22 cellular contexts compared by ENCODE assay signal in the genomic region with DNA sequence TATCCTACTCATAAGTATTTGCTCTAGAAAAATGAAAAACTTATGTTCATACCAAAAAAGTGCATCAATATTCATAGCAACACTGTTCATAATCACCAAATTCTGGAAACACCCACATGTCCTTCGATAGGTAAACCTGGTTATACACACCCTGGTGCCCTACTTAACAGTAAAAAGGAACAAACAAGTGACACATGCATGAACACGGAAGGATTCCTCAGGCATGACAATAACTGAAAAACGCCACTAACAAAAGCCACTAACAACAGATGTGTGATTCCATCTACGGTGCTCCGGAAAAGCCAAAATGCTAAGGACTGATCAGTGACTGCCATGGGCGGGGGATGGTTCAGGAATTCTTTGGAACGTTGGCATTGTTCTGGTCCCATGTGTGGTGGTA.
A peak's percentile ranks its signal among the peaks of the same experiment; 100 is the strongest.
DNase-seq lines count a peak whose midpoint lies in the region; ATAC-seq and TF ChIP-seq lines count a peak whose summit lies in the region.
"Had no signal": no experiment of that assay in that cellular context is flagged by ENCODE, and none has a peak within 500 bp of the region (broad histone marks: within the 10 kb centered on the region; RNA-seq: fewer than 3 reads in every experiment).

No MANE protein-coding gene starts in this region.

- no peak overlapping the region for H3K4me3 Mint-ChIP-seq in CD8-positive, alpha-beta T cell
- no peak overlapping the region for H3K4me3 Mint-ChIP-seq in endodermal cell
- H3K4me3 Mint-ChIP-seq: activated naive CD8-positive, alpha-beta T cell; activated T-cell treated with anti-CD3 and anti-CD28 coated beads, Interleukin-2, amount 50 U/mL, for 4 hours; T-helper 2 cell treated with Interferon-gamma antibody and Interleukin-4, amounts not matched to agents 5 μg/mL and 100 μg/mL, for 36 hours had no signal

- H3K27ac ChIP-seq in BLaER1 (no peak overlapping the region), endodermal cell (ENCODE audit: low read depth, low read length) (no peak overlapping the region)
- H3K27ac ChIP-seq in CD8-positive, alpha-beta T cell (ENCODE audit: low read depth, low read length): no peak overlapping the region
- H3K27ac ChIP-seq: esophagus muscularis mucosa, gastroesophageal sphincter, WERI-Rb-1 had no signal

- peaks cover 32% of the 10 kb centered on the region for H3K4me1 ChIP-seq in BLaER1
- H3K4me1 ChIP-seq in CD8-positive, alpha-beta T cell (ENCODE audit: insufficient read depth, low read length): peaks cover 19% of the 10 kb centered on the region
- peaks cover 24% of the 10 kb centered on the region for H3K4me1 ChIP-seq in endodermal cell (ENCODE audit: control insufficient read depth, insufficient read depth, low read length)

- CTCF ChIA-PET in CD8-positive, alpha-beta T cell (lab: Charles Lee): interaction anchor here (1.7 kb wide), 1 partner anchor 142 kb away, joined by 6 read pairs; no protein-coding TSS in a partner anchor

- H3K9ac ChIP-seq in BLaER1: no peak overlapping the region
- no peak overlapping the region for H3K9ac ChIP-seq in endodermal cell (ENCODE audit: extremely low read depth, low read length, poor library complexity, severe bottlenecking)

- no peaks in the 10 kb centered on the region for H3K27me3 ChIP-seq in BLaER1
- no peaks in the 10 kb centered on the region for H3K27me3 ChIP-seq in CD8-positive, alpha-beta T cell (ENCODE audit: insufficient read depth, low read length)
- no peaks in the 10 kb centered on the region for H3K27me3 ChIP-seq in endodermal cell (ENCODE audit: control insufficient read depth, insufficient read depth, low read length, poor library complexity, severe bottlenecking)
- H3K27me3 ChIP-seq: esophagus muscularis mucosa, gastroesophageal sphincter had no signal

- peak overlapping the region; percentile 81 for H3K27ac Mint-ChIP-seq in CD8-positive, alpha-beta T cell
- H3K27ac Mint-ChIP-seq in endodermal cell: no peak overlapping the region

- peak overlapping the region; percentile 38 for H3K4me2 ChIP-seq in BLaER1

- 97% methylated on average over 5 to 7 of the region's 7 CpGs for WGBS in endodermal cell (ENCODE audit: insufficient coverage in 1 of 2, insufficient read length in 1 of 2), 2 experiments

- H3K9me3 Mint-ChIP-seq in CD8-positive, alpha-beta T cell: no peaks in the 10 kb centered on the region
- no peaks in the 10 kb centered on the region for H3K9me3 Mint-ChIP-seq in endodermal cell
- H3K9me3 Mint-ChIP-seq: activated T-cell treated with anti-CD3 and anti-CD28 coated beads, Interleukin-2, amount 50 U/mL, for 4 hours; T-helper 2 cell treated with Interferon-gamma antibody and Interleukin-4, amounts not matched to agents 5 μg/mL and 100 μg/mL, for 36 hours had no signal

- H4K20me1 ChIP-seq in BLaER1: peaks cover 99% of the 10 kb centered on the region

- no peak for DNase-seq in CD8-positive, alpha-beta T cell
- DNase-seq in SW480 (ENCODE audit: low spot score) (peak; percentile 47), GOT3 (lab: John Stamatoyannopoulos, UW) (no peak), endodermal cell (no peak)
- DNase-seq: activated T-cell treated with anti-CD3 and anti-CD28 coated beads, Interleukin-2, amount 50 U/mL, for 4 hours; cerebellar nuclear complex; DMS79 treated with DMSO at 0.1 percent for 48 hours; H7; MM.1S; NCI-H1436 treated with DMSO at 0.1 percent for 48 hours; NCI-H524 treated with DMSO at 0.1 percent for 48 hours; stimulated activated CD4-positive, alpha-beta T cell treated with anti-CD3 and anti-CD28 coated beads, Interleukin-1b, Interleukin-23, amount 100 ng/mL, for 48 hours; stimulated activated naive CD4-positive, alpha-beta T cell; WERI-Rb-1 had no signal

- no peaks in the 10 kb centered on the region for H3K27me3 Mint-ChIP-seq in CD8-positive, alpha-beta T cell (ENCODE audit: low read depth)
- H3K27me3 Mint-ChIP-seq in endodermal cell (ENCODE audit: insufficient read depth): no peaks in the 10 kb centered on the region
- H3K27me3 Mint-ChIP-seq: activated naive CD8-positive, alpha-beta T cell had no signal

- no peak for TF ChIP-seq CTCF in CD8-positive, alpha-beta T cell (IDR thresholded peaks at IDR 0.05)
- TF ChIP-seq CTCF in endodermal cell (conservative IDR thresholded peaks at IDR 0.05): no peak

- H3K4me1 Mint-ChIP-seq in CD8-positive, alpha-beta T cell (ENCODE audit: low read depth): peaks cover 78% of the 10 kb centered on the region
- peaks cover 35% of the 10 kb centered on the region for H3K4me1 Mint-ChIP-seq in endodermal cell

- POLR2A ChIA-PET in CD8-positive, alpha-beta T cell (lab: Charles Lee): no interaction called here

- H3K4me3 ChIP-seq in BLaER1 (no peak overlapping the region), endodermal cell (ENCODE audit: low read length) (no peak overlapping the region)
- no peak overlapping the region for H3K4me3 ChIP-seq in CD8-positive, alpha-beta T cell (ENCODE audit: low read depth, low read length)
- H3K4me3 ChIP-seq: esophagus muscularis mucosa, gastroesophageal sphincter had no signal

- H3K36me3 Mint-ChIP-seq in CD8-positive, alpha-beta T cell: peaks cover 47% of the 10 kb centered on the region
- peaks cover 22% of the 10 kb centered on the region for H3K36me3 Mint-ChIP-seq in endodermal cell (ENCODE audit: low read depth)

- intact Hi-C loops in CD8-positive, alpha-beta T cell (cut with DNase I, micrococcal nuclease): no loop called here

- H3K9me3 ChIP-seq in BLaER1: no peaks in the 10 kb centered on the region
- no peaks in the 10 kb centered on the region for H3K9me3 ChIP-seq in CD8-positive, alpha-beta T cell (ENCODE audit: low read length)
- H3K9me3 ChIP-seq in endodermal cell (ENCODE audit: control insufficient read depth, low read length): no peaks in the 10 kb centered on the region
- H3K9me3 ChIP-seq: esophagus muscularis mucosa, gastroesophageal sphincter had no signal

- H3K36me3 ChIP-seq in BLaER1 (peaks cover 54% of the 10 kb centered on the region), endodermal cell (ENCODE audit: control insufficient read depth, insufficient read depth, low read length) (peaks cover 35% of the 10 kb centered on the region)
- no peaks in the 10 kb centered on the region for H3K36me3 ChIP-seq in CD8-positive, alpha-beta T cell (ENCODE audit: insufficient read depth, low read length)
- H3K36me3 ChIP-seq: gastroesophageal sphincter had no signal

- peak; percentile 43 for ATAC-seq in CD8-positive, alpha-beta T cell
- peak; percentile 27 for ATAC-seq in esophagus mucosa
- ATAC-seq in GM21360 (IDR thresholded peaks at IDR 0.05; ENCODE audit: unreplicated experiment): no peak
- no peak for ATAC-seq in HG03378 (IDR thresholded peaks at IDR 0.05; ENCODE audit: unreplicated experiment)
- ATAC-seq: gastroesophageal sphincter had no signal

Comparison
In these comparisons a context has a peak if more than half of its experiments do, and no peak if none do; other contexts are left out.
1. ATAC-seq: peak in CD8-positive, alpha-beta T cell (single experiment) and esophagus mucosa (single experiment); none in GM21360 (single experiment) and HG03378 (single experiment).